24 cellular contexts compared by ENCODE assay signal in genomic region chr18:23248826-23249225, GRCh38.
"Had no signal": no experiment of that assay in that cellular context is flagged by ENCODE, and none has a peak within 500 bp of the region (broad histone marks: within the 10 kb centered on the region; RNA-seq: fewer than 3 reads in every experiment).

No MANE protein-coding gene starts in this region.

- FAIRE-seq: pancreas, urothelium cell line had no signal

- H3K4me2 ChIP-seq: hepatocyte had no signal

- H3K36me3 ChIP-seq: pancreas, prostate gland had no signal

- ATAC-seq: naive thymus-derived CD4-positive, alpha-beta T cell; natural killer cell treated with Interleukin-12 subunit alpha and Interleukin-12 subunit beta and Interleukin-15 and Interleukin-18, amount 100 ng/mL, for 72 hours; pancreas; right cardiac atrium; sciatic nerve; stimulated activated naive B cell treated with anti-CD40 and anti-IgM and Interleukin-4, amounts not matched to agents 10 μg/mL and 1 μg/mL and 100 μg/mL, for 72 hours; stimulated activated naive CD8-positive, alpha-beta T cell treated with anti-CD3 and anti-CD28 coated beads, Interleukin-15, Interleukin-2, amounts not matched to agents 100 U/mL and 50 U/mL, for 24 hours; upper lobe of right lung had no signal

- H3K9me3 ChIP-seq: pancreas, prostate gland, stomach, thoracic aorta, tibial artery, upper lobe of right lung had no signal

- H2AFZ ChIP-seq: hepatocyte had no signal

- DNase-seq: islet precursor cell; left ventricle myocardium inferior; mesendoderm; naive thymus-derived CD4-positive, alpha-beta T cell; pancreas; retina; right cardiac atrium; stimulated activated CD4-positive, alpha-beta T cell treated with anti-CD3 and anti-CD28 coated beads, Interleukin-12 subunit alpha, Interleukin-12 subunit beta, amount 100 ng/mL, for 4 hours; stimulated activated CD4-positive, alpha-beta T cell treated with anti-CD3 and anti-CD28 coated beads, Interleukin-15, amount 100 ng/mL, for 24 hours; stimulated activated CD4-positive, alpha-beta T cell treated with anti-CD3 and anti-CD28 coated beads, Interleukin-2, amount 100 ng/mL, for 24 hours; stimulated activated CD4-positive, alpha-beta T cell treated with anti-CD3 and anti-CD28 coated beads, Interleukin-4, amount 100 ng/mL, for 1 hour; stimulated activated naive B cell treated with anti-CD40 and anti-IgM and Interleukin-4, amounts not matched to agents 10 μg/mL and 1 μg/mL and 100 μg/mL, for 72 hours; stimulated activated naive CD8-positive, alpha-beta T cell treated with anti-CD3 and anti-CD28 coated beads, Interleukin-15, Interleukin-2, amounts not matched to agents 100 U/mL and 50 U/mL, for 24 hours; stomach; tibial artery; upper lobe of right lung had no signal

- H3K79me2 ChIP-seq: hepatocyte had no signal

- H3K4me1 ChIP-seq: left ventricle myocardium inferior, pancreas, prostate gland, tibial artery had no signal

- H3K27ac ChIP-seq: hepatocyte, left ventricle myocardium inferior, pancreas, prostate gland, stomach, thoracic aorta, tibial artery had no signal

- H3K27me3 ChIP-seq: hepatocyte, pancreas, stomach, tibial artery, upper lobe of right lung had no signal

- H3K4me3 ChIP-seq: hepatocyte, left ventricle myocardium inferior, lung, pancreas, prostate gland, skin epidermis, stomach, thoracic aorta, tibial artery, upper lobe of right lung had no signal
